ENCODE assay signal across 8 cellular contexts in the genomic region with DNA sequence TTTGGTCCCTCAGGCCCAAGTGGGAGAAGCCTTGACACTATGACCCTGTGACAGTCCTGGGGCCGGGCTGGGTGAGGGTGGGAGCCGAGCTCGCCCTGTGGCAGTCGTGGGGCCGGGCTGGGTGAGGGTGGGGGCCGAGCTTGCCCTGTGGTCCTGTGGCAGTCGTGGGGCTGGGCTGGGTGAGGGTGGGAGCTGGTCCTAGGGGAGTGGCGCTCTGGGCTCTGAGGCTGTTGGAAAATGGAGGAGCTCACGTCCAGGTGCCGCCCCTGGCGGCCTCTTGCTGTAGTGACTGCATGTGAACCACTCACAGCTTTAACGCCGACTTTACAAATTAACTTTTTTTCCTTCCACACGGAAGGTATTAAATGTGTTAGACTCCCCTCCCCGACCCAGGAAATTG.
DNase-seq lines count a peak whose midpoint lies in the region; ATAC-seq and TF ChIP-seq lines count a peak whose summit lies in the region.

No MANE protein-coding gene starts in this region.

- H3K4me1 Mint-ChIP-seq in activated T-cell treated with anti-CD3 and anti-CD28 coated beads, Interleukin-2, amount 50 U/mL, for 72 hours (ENCODE audit: low read depth) = peaks cover 8% of the 10 kb centered on the region

- H3K4me3 ChIP-seq in HL-60 (replicated peaks; ENCODE audit: insufficient read depth, low read length) (no peak overlapping the region), prostate gland (no peak overlapping the region)

- peak; percentile 30 for TF ChIP-seq CTCF in GM10248 (IDR thresholded peaks at IDR 0.05; ENCODE audit: control extremely low read depth, extremely low read depth, low read depth, missing control alignments)
- peak; percentile 14 for TF ChIP-seq CTCF in HL-60 (IDR thresholded peaks at IDR 0.05; ENCODE audit: insufficient read depth, low read length)
- peak in 2 of 4 experiments; percentile 20 to 31 for TF ChIP-seq CTCF in prostate gland (IDR thresholded peaks at IDR 0.05)

- DNase-seq in GM10248 (ENCODE audit: extremely low spot score) (peak; percentile 66), HL-60 (ENCODE audit: low read depth in 1 of 2, low spot score in 1 of 2) (no peak), iPS-NIHi11 (ENCODE audit: low spot score) (peak; percentile 81), NCI-H510A (lab: John Stamatoyannopoulos, UW) (no peak), prostate gland (ENCODE audit: low spot score) (no peak), NCI-H1105 (lab: John Stamatoyannopoulos, UW) (no peak)
- peak; percentile 41 to 58 for DNase-seq in activated T-cell treated with anti-CD3 and anti-CD28 coated beads, Interleukin-2, amount 50 U/mL, for 72 hours
- peak; percentile 10 for DNase-seq in stimulated activated CD8-positive, alpha-beta memory T cell treated with anti-CD3 and anti-CD28 coated beads, Interleukin-15, amount 100 ng/mL, for 1 hour (ENCODE audit: low read depth)

- WGBS in prostate gland = 36% methylated on average over 14 of the region's 15 CpGs

- no peaks in the 10 kb centered on the region for H3K9me3 ChIP-seq in prostate gland

- H3K27me3 ChIP-seq in HL-60 (ENCODE audit: insufficient read depth, poor library complexity, severe bottlenecking) = no peaks in the 10 kb centered on the region
- no peaks in the 10 kb centered on the region for H3K27me3 ChIP-seq in prostate gland (replicated peaks; ENCODE audit: insufficient read depth)

- intact Hi-C loops in prostate gland (cut with DNase I) = no loop called here

- POLR2A ChIA-PET in GM10248 (lab: Yijun Ruan, JAX) = no interaction called here

- H3K4me1 ChIP-seq in prostate gland (replicated peaks) = no peaks in the 10 kb centered on the region

- no peak overlapping the region for H3K27ac ChIP-seq in HL-60 (replicated peaks)
- no peak overlapping the region for H3K27ac ChIP-seq in prostate gland

- H3K36me3 Mint-ChIP-seq in activated T-cell treated with anti-CD3 and anti-CD28 coated beads, Interleukin-2, amount 50 U/mL, for 72 hours (ENCODE audit: insufficient read depth in 2 of 2) = no peaks in the 10 kb centered on the region

- peaks cover 40% of the 10 kb centered on the region for H3K27me3 Mint-ChIP-seq in activated T-cell treated with anti-CD3 and anti-CD28 coated beads, Interleukin-2, amount 50 U/mL, for 72 hours (ENCODE audit: low read depth)

- no peak for TF ChIP-seq POLR2A in prostate gland (IDR thresholded peaks at IDR 0.05)

- no peaks in the 10 kb centered on the region for H3K9me3 Mint-ChIP-seq in activated T-cell treated with anti-CD3 and anti-CD28 coated beads, Interleukin-2, amount 50 U/mL, for 72 hours

- H3K4me3 Mint-ChIP-seq in activated T-cell treated with anti-CD3 and anti-CD28 coated beads, Interleukin-2, amount 50 U/mL, for 72 hours = no peak overlapping the region

- no peak overlapping the region for H3K27ac Mint-ChIP-seq in activated T-cell treated with anti-CD3 and anti-CD28 coated beads, Interleukin-2, amount 50 U/mL, for 72 hours

- ATAC-seq in activated T-cell treated with anti-CD3 and anti-CD28 coated beads, Interleukin-2, amount 50 U/mL, for 72 hours (replicated peaks in 1 of 2) = peak; percentile 52 to 80

- CTCF ChIA-PET in GM10248 (lab: Yijun Ruan, JAX) = interaction anchor here (0.7 to 3.0 kb wide), 13 partner anchors 9 to 280 kb away, joined by 3 to 11 read pairs (median 4); no protein-coding TSS in a partner anchor

- H3K36me3 ChIP-seq in prostate gland = no peaks in the 10 kb centered on the region

Comparison
In these comparisons a context has a peak if more than half of its experiments do, and no peak if none do; other contexts are left out.
1. DNase-seq: peak in GM10248 (single experiment), activated T-cell treated with anti-CD3 and anti-CD28 coated beads, Interleukin-2, amount 50 U/mL, for 72 hours (2 of 2), iPS-NIHi11 (single experiment) and stimulated activated CD8-positive, alpha-beta memory T cell treated with anti-CD3 and anti-CD28 coated beads, Interleukin-15, amount 100 ng/mL, for 1 hour (single experiment); none in HL-60 (0 of 2), NCI-H510A (single experiment), prostate gland (single experiment) and NCI-H1105 (single experiment).